Comparison of ENCODE assay signal across 8 cellular contexts in the genomic region with DNA sequence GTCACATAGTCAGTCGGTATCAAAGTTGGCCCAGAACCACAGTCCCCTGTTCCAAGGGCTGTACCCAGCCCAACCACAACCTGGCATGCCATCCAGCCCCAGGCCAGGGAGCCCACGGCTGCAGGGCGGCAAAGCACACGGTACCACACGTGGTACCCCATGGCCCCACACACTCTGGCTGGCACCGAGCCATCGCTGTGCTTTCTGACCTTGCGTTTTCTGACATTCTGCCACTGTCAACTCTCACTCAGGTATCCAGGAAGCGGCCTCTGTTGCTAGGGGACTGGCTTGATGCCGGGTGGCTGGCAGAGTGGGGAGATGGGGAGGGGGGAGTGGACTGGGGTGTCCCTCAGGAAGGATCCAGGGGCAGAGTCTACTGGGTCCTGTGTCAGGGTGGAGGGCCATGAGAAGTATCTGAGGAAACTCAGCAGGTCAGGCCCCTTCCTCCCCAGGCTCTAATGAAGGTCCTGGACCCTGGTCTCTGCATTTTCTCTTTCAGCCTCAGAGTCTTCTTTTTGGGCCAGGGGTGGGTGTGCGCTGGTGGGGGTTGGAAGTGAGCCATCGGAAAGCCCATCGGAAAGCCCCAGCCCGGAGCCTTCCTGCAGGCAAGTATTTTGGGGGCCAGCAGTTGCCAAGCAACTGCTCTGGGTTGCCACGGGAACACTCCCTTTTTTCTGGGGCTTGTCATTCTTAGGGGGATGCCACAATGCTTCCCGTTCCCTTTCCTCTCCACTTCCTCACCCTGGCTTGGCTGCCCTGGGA. TPM values are rescaled to one million over a fixed set of nuclear protein-coding genes. Genes with fewer than 3 reads are reported as not detected.
DNase-seq lines count a peak whose midpoint lies in the region; ATAC-seq and TF ChIP-seq lines count a peak whose summit lies in the region.

No MANE protein-coding gene starts in this region.

- H2AFZ ChIP-seq in PC-3 (ENCODE audit: low read length) = no peak overlapping the region

- WGBS in gastroesophageal sphincter (ENCODE audit: low coverage in 1 of 2), 2 donors = no CpG with 5 or more reads among the region's 16 CpGs

- peak; percentile 79 for DNase-seq in activated CD8-positive, alpha-beta memory T cell treated with anti-CD3 and anti-CD28 coated beads for 24 hours
- DNase-seq in stimulated activated CD8-positive, alpha-beta memory T cell treated with anti-CD3 and anti-CD28 coated beads, Interleukin-7, amount 100 ng/mL, for 24 hours (ENCODE audit: low read depth) = peak; percentile 47
- no peak for DNase-seq in PC-3
- no peak for DNase-seq in SKM-1 (lab: John Stamatoyannopoulos, UW; ENCODE audit: unreplicated experiment)
- DNase-seq in DMS 273 treated with DMSO at 0.1 percent for 48 hours (lab: John Stamatoyannopoulos, UW) = no peak
- no peak for DNase-seq in SIG-M5 (lab: John Stamatoyannopoulos, UW)

- H3K4me3 ChIP-seq in gastroesophageal sphincter = no peak overlapping the region
- no peak overlapping the region for H3K4me3 ChIP-seq in PC-3 (ENCODE audit: low read length)

- H3K27me3 ChIP-seq in gastroesophageal sphincter (no peaks in the 10 kb centered on the region), PC-3 (ENCODE audit: low read length) (no peaks in the 10 kb centered on the region)

- no peaks in the 10 kb centered on the region for H3F3A ChIP-seq in PC-3 (ENCODE audit: low read length, unreplicated experiment)

- intact Hi-C loops in PC-3 (cut with micrococcal nuclease) = no loop called here

- H3K36me3 ChIP-seq in KOPT-K1 (ENCODE audit: insufficient read depth, low read length) = no peaks in the 10 kb centered on the region; the same call in 1 of the 2 replicates
- H3K36me3 ChIP-seq in gastroesophageal sphincter = no peaks in the 10 kb centered on the region
- no peaks in the 10 kb centered on the region for H3K36me3 ChIP-seq in PC-3 (ENCODE audit: low read depth, low read length)

- TF ChIP-seq CTCF in gastroesophageal sphincter (IDR thresholded peaks at IDR 0.05) = no peak
- TF ChIP-seq CTCF in PC-3 (conservative IDR thresholded peaks at IDR 0.05; ENCODE audit: low read depth, low read length) = no peak

- CTCF ChIA-PET in PC-3 (lab: Charles Lee) = no interaction called here

- H3K4me2 ChIP-seq in PC-3 (ENCODE audit: low read length) = no peak overlapping the region

- H3K4me1 ChIP-seq in gastroesophageal sphincter (peaks cover 0 to 95% (median 21%) of the 10 kb centered on the region in 3 donors), PC-3 (ENCODE audit: insufficient read depth, low read length) (peaks cover 9% of the 10 kb centered on the region)

- H3K79me2 ChIP-seq in PC-3 (ENCODE audit: low read length) = peaks cover 73% of the 10 kb centered on the region

- H3K9me2 ChIP-seq in PC-3 (replicated peaks; ENCODE audit: low read length) = no peaks in the 10 kb centered on the region

- H3K9ac ChIP-seq in PC-3 (ENCODE audit: low read length) = no peak overlapping the region

- H3K9me3 ChIP-seq in KOPT-K1 (ENCODE audit: insufficient read depth, low read length, poor library complexity, severe bottlenecking) (no peaks in the 10 kb centered on the region), gastroesophageal sphincter (no peaks in the 10 kb centered on the region), PC-3 (ENCODE audit: low read length) (no peaks in the 10 kb centered on the region)

- no peak for TF ChIP-seq EP300 in gastroesophageal sphincter (IDR thresholded peaks at IDR 0.05)

- ATAC-seq in gastroesophageal sphincter = no peak
- no peak for ATAC-seq in PC-3

- H3K27ac ChIP-seq in KOPT-K1 (ENCODE audit: low read depth, low read length, poor library complexity, severe bottlenecking) (peak overlapping the region; percentile 44), gastroesophageal sphincter (peak overlapping the region in 3 of 4 donors; percentile 12 to 81 (median 31)), PC-3 (ENCODE audit: low read length) (no peak overlapping the region)

- no TSS peak for BruUV-seq in PC-3 (replicated peaks; lab: Mats Ljungman, UMichigan)

- TF ChIP-seq POLR2A in gastroesophageal sphincter (IDR thresholded peaks at IDR 0.05) = no peak

- peaks cover 6% of the 10 kb centered on the region for H4K20me1 ChIP-seq in PC-3 (ENCODE audit: low read length)

- POLR2A ChIA-PET in PC-3 (lab: Charles Lee; ENCODE audit: unreplicated experiment) = no interaction called here

RNA-seq across cellular contexts. Expression of gene RALGDS, which starts 21.0 kb away (rescaled TPM):
- total RNA-seq in gastroesophageal sphincter = 10 to 100 TPM; 44.8 to 53.0 (median 49.8) TPM
- total RNA-seq in PC-3 (2014; rRNA removed) = 30.5 and 32.2 TPM in 2 replicates

RNA-seq across cellular contexts. Expression of gene GBGT1, which starts 21.7 kb away (rescaled TPM):
- total RNA-seq in gastroesophageal sphincter (10 to 100 TPM; 11.3 to 18.0 (median 15.6) TPM), PC-3 (2014; rRNA removed) (not detected in 2 replicates)

Comparison
In these comparisons a context has a peak if more than half of its experiments do, and no peak if none do; other contexts are left out.
1. DNase-seq: peak in activated CD8-positive, alpha-beta memory T cell treated with anti-CD3 and anti-CD28 coated beads for 24 hours (single experiment) and stimulated activated CD8-positive, alpha-beta memory T cell treated with anti-CD3 and anti-CD28 coated beads, Interleukin-7, amount 100 ng/mL, for 24 hours (single experiment); none in PC-3 (single experiment), SKM-1 (single experiment), DMS 273 treated with DMSO at 0.1 percent for 48 hours (single experiment) and SIG-M5 (single experiment).
2. RNA of gene GBGT1, which starts 21.7 kb away (total RNA-seq): 11.3 to 18.0 TPM in gastroesophageal sphincter; not detected in PC-3; every median in the first group is over 10 times any median in the second.